1 cellular context compared by ENCODE assay signal in genomic region chr1:154559496-154559950, GRCh38.
TF ChIP-seq lines count a peak whose summit lies in the region.

No MANE protein-coding gene starts in this region.

TF ChIP-seq in K562, 482 proteins besides CTCF, POLR2A, EP300 and RAD21 (continued from another document):
- no peak for TF ChIP-seq ZNF274 (IDR thresholded peaks at IDR 0.05; ENCODE audit: borderline replicate concordance, low read depth, low read length)
- TF ChIP-seq FIP1L1 (IDR thresholded peaks at IDR 0.05; ENCODE audit: low read depth, low read length, poor library complexity, severe bottlenecking) = no peak
- no peak for TF ChIP-seq MXD1 (CRISPR knock-in tag; IDR thresholded peaks at IDR 0.05; ENCODE audit: borderline replicate concordance, poor library complexity, severe bottlenecking)
- no peak for TF ChIP-seq THRAP3 (IDR thresholded peaks at IDR 0.05; ENCODE audit: borderline replicate concordance)
- no peak for TF ChIP-seq ZNF318 (IDR thresholded peaks at IDR 0.05; ENCODE audit: borderline replicate concordance in 1 of 2, low read depth in 1 of 2)
- no peak for TF ChIP-seq CREB1 (IDR thresholded peaks at IDR 0.05)
- TF ChIP-seq CREB1 (CRISPR knock-in tag; IDR thresholded peaks at IDR 0.05) = no peak
- no peak for TF ChIP-seq MTF1 (CRISPR knock-in tag; IDR thresholded peaks at IDR 0.05; ENCODE audit: borderline replicate concordance)
- no peak for TF ChIP-seq ZNF263 (CRISPR knock-in tag; IDR thresholded peaks at IDR 0.05; ENCODE audit: borderline replicate concordance)
- TF ChIP-seq HIVEP1 (CRISPR knock-in tag; IDR thresholded peaks at IDR 0.05) = no peak
- no peak for TF ChIP-seq DNMT1 (IDR thresholded peaks at IDR 0.05)
- TF ChIP-seq SIX5 (IDR thresholded peaks at IDR 0.05; ENCODE audit: borderline replicate concordance in 1 of 2, insufficient read depth in 1 of 2, low read depth in 1 of 2, low read length in 2 of 2) = no peak
- no peak for TF ChIP-seq NFXL1 (CRISPR knock-in tag; IDR thresholded peaks at IDR 0.05)
- TF ChIP-seq, protein P1, sequence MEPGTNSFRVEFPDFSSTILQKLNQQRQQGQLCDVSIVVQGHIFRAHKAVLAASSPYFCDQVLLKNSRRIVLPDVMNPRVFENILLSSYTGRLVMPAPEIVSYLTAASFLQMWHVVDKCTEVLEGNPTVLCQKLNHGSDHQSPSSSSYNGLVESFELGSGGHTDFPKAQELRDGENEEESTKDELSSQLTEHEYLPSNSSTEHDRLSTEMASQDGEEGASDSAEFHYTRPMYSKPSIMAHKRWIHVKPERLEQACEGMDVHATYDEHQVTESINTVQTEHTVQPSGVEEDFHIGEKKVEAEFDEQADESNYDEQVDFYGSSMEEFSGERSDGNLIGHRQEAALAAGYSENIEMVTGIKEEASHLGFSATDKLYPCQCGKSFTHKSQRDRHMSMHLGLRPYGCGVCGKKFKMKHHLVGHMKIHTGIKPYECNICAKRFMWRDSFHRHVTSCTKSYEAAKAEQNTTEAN (CRISPR knock-in tag; IDR thresholded peaks at IDR 0.05) = no peak
- peak; percentile 15; the same call in 1 of the 2 replicates for TF ChIP-seq JUND (IDR thresholded peaks at IDR 0.05; ENCODE audit: borderline replicate concordance, low read depth, low read length)
- no peak for TF ChIP-seq JUND (tag; IDR thresholded peaks at IDR 0.05; ENCODE audit: borderline replicate concordance, low read depth, low read length)
- no peak for TF ChIP-seq SFPQ (IDR thresholded peaks at IDR 0.05; ENCODE audit: low read depth, low read length)
- TF ChIP-seq MYC (IDR thresholded peaks at IDR 0.05; ENCODE audit: low read depth, low read length) = no peak
- no peak for TF ChIP-seq MYC (CRISPR knock-in tag; IDR thresholded peaks at IDR 0.05; ENCODE audit: borderline replicate concordance, low read depth)
- TF ChIP-seq ZNF589 (CRISPR knock-in tag; IDR thresholded peaks at IDR 0.05; ENCODE audit: low read depth) = no peak
- TF ChIP-seq THAP12 (CRISPR knock-in tag; IDR thresholded peaks at IDR 0.05) = 0 out of 2 replicates have a peak, but pooled peaks have one; percentile 22
- no peak for TF ChIP-seq CCNT2 (IDR thresholded peaks at IDR 0.05; ENCODE audit: borderline replicate concordance, extremely low read depth, insufficient read length, low read depth, low read length)
- no peak for TF ChIP-seq E2F3 (CRISPR knock-in tag; IDR thresholded peaks at IDR 0.05)
- no peak for TF ChIP-seq NFE2L1 (tag; IDR thresholded peaks at IDR 0.05; ENCODE audit: borderline replicate concordance, low read depth)
- TF ChIP-seq EHMT2 (IDR thresholded peaks at IDR 0.05) = peak; percentile 39; the same call in 1 of the 2 replicates
